21 cellular contexts compared by ENCODE assay signal in the genomic region with DNA sequence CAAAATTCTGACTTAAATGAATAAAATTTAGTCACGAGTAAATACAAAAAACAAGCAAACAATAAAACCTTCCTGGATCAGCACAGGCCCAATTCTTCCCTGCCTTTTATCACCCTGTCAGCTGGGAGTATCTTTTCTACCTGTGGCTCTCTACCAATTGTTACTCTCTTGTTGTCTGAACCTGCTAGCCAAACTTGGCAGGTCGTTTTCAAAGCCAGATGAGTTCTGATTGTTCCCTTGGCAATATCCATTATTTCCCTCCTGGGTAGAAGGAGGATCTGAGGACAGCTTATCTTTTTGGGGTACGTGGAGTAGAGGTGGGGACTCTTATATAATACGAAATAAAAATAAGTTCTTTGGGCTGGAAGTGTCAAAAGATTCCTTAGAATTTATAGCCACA. TPM values are rescaled to one million over a fixed set of nuclear protein-coding genes. Genes with fewer than 3 reads are reported as not detected.
DNase-seq lines count a peak whose midpoint lies in the region; ATAC-seq and TF ChIP-seq lines count a peak whose summit lies in the region.
"Had no signal": no experiment of that assay in that cellular context is flagged by ENCODE, and none has a peak within 500 bp of the region (broad histone marks: within the 10 kb centered on the region; RNA-seq: fewer than 3 reads in every experiment).

No MANE protein-coding gene starts in this region.

- intact Hi-C loops in Right ventricle myocardium inferior (cut with DNase I): no loop called here
- intact Hi-C loops in ascending aorta (cut with DNase I): no loop called here
- intact Hi-C loops in activated CD4-positive, alpha-beta T cell treated with anti-CD3 and anti-CD28 coated beads for 36 hours (cut with DNase I, micrococcal nuclease): no loop called here

- POLR2A ChIA-PET in activated CD4-positive, alpha-beta T cell treated with anti-CD3 and anti-CD28 coated beads for 36 hours (lab: Charles Lee): no interaction called here

- no peak overlapping the region for H3K23ac ChIP-seq in mesenchymal stem cell (ENCODE audit: low read length in 2 of 2)

- H3K27me3 Mint-ChIP-seq in endodermal cell (ENCODE audit: insufficient read depth): no peaks in the 10 kb centered on the region
- H3K27me3 Mint-ChIP-seq in activated CD4-positive, alpha-beta T cell treated with anti-CD3 and anti-CD28 coated beads for 36 hours: no peaks in the 10 kb centered on the region
- H3K27me3 Mint-ChIP-seq: B cell had no signal

- H2BK120ac ChIP-seq in mesenchymal stem cell (ENCODE audit: low read depth, low read length): no peak overlapping the region

- H3K4me1 Mint-ChIP-seq in endodermal cell: peaks cover 64% of the 10 kb centered on the region
- H3K4me1 Mint-ChIP-seq in activated CD4-positive, alpha-beta T cell treated with anti-CD3 and anti-CD28 coated beads for 36 hours: peaks cover 8% of the 10 kb centered on the region
- H3K4me1 Mint-ChIP-seq: B cell, CD14-positive monocyte, GM23338 had no signal

- H2AK5ac ChIP-seq in mesenchymal stem cell (ENCODE audit: low read length, severe bottlenecking): no peak overlapping the region

- H3K4ac ChIP-seq in mesenchymal stem cell (ENCODE audit: low read depth in 1 of 2, low read length in 2 of 2): no peak overlapping the region

- peaks cover 35% of the 10 kb centered on the region for H3K36me3 Mint-ChIP-seq in endodermal cell (ENCODE audit: low read depth)
- peaks cover 41% of the 10 kb centered on the region for H3K36me3 Mint-ChIP-seq in activated CD4-positive, alpha-beta T cell treated with anti-CD3 and anti-CD28 coated beads for 36 hours (ENCODE audit: low read depth)

- H2BK5ac ChIP-seq in mesenchymal stem cell (ENCODE audit: low read depth, low read length, poor library complexity, severe bottlenecking): no peak overlapping the region

- no peak overlapping the region for H3K4me2 ChIP-seq in mesenchymal stem cell (ENCODE audit: low read length, poor library complexity, severe bottlenecking)
- H3K4me2 ChIP-seq: GM23338 had no signal

- no peak overlapping the region for H3K4me3 ChIP-seq in right atrium auricular region
- H3K4me3 ChIP-seq in ascending aorta: no peak overlapping the region
- no peak overlapping the region for H3K4me3 ChIP-seq in endodermal cell (ENCODE audit: low read length)
- H3K4me3 ChIP-seq in thoracic aorta: no peak overlapping the region
- no peak overlapping the region for H3K4me3 ChIP-seq in mesenchymal stem cell (ENCODE audit: insufficient read depth in 1 of 2, low read depth in 1 of 2, low read length in 2 of 2)
- H3K4me3 ChIP-seq: GM23338, HAP-1 had no signal

- no peak overlapping the region for H2BK15ac ChIP-seq in mesenchymal stem cell (ENCODE audit: low read depth, poor library complexity, severe bottlenecking)

- TF ChIP-seq CTCF in right atrium auricular region (IDR thresholded peaks at IDR 0.05): no peak
- TF ChIP-seq CTCF in ascending aorta (IDR thresholded peaks at IDR 0.05): no peak
- no peak for TF ChIP-seq CTCF in endodermal cell (conservative IDR thresholded peaks at IDR 0.05)
- TF ChIP-seq CTCF in thoracic aorta (IDR thresholded peaks at IDR 0.05): no peak

- 42 to 79% methylated on average over 2 to 4 of the region's 4 CpGs for WGBS in endodermal cell (ENCODE audit: insufficient coverage in 1 of 2, insufficient read length in 1 of 2), 2 experiments
- WGBS in mesenchymal stem cell: 76% methylated on average over 4 of the region's 4 CpGs

- H3K27ac ChIP-seq in right atrium auricular region: peak overlapping the region in 1 of 2 donors; percentile 2
- peak overlapping the region; percentile 69 to 84 for H3K27ac ChIP-seq in ascending aorta
- H3K27ac ChIP-seq in endodermal cell (ENCODE audit: low read depth, low read length): no peak overlapping the region
- H3K27ac ChIP-seq in thoracic aorta: peak overlapping the region; percentile 7 to 75
- H3K27ac ChIP-seq in mesenchymal stem cell (ENCODE audit: low read length, poor library complexity, severe bottlenecking): no peak overlapping the region
- H3K27ac ChIP-seq: HL-60, RWPE1 had no signal

- H3K27me3 ChIP-seq in right atrium auricular region: no peaks in the 10 kb centered on the region
- H3K27me3 ChIP-seq in ascending aorta: no peaks in the 10 kb centered on the region
- no peaks in the 10 kb centered on the region for H3K27me3 ChIP-seq in endodermal cell (ENCODE audit: control insufficient read depth, insufficient read depth, low read length, poor library complexity, severe bottlenecking)
- no peaks in the 10 kb centered on the region for H3K27me3 ChIP-seq in thoracic aorta (replicated peaks; ENCODE audit: insufficient read depth)
- H3K27me3 ChIP-seq in mesenchymal stem cell (ENCODE audit: control insufficient read depth in 1 of 2, insufficient read depth in 1 of 2, low read length in 2 of 2): no peaks in the 10 kb centered on the region

- H3K18ac ChIP-seq in mesenchymal stem cell (ENCODE audit: low read depth in 1 of 2, low read length in 2 of 2): no peak overlapping the region

- CTCF ChIA-PET in activated CD4-positive, alpha-beta T cell treated with anti-CD3 and anti-CD28 coated beads for 36 hours (lab: Charles Lee): interaction anchor here (1.2 to 4.1 kb wide), 4 partner anchors 14 to 445 kb away, joined by 3 to 27 read pairs (median 12); no protein-coding TSS in a partner anchor

- no peak overlapping the region for H4K8ac ChIP-seq in mesenchymal stem cell (ENCODE audit: low read length)

- no peak overlapping the region for H3K14ac ChIP-seq in mesenchymal stem cell (ENCODE audit: low read length in 2 of 2)

- H3K79me1 ChIP-seq in mesenchymal stem cell (replicated peaks; ENCODE audit: low read length, poor library complexity, severe bottlenecking): no peaks in the 10 kb centered on the region

- peak; percentile 29 for ATAC-seq in Right ventricle myocardium inferior
- ATAC-seq in thoracic aorta (ENCODE audit: insufficient number of reproducible peaks, low FRiP score, low read depth): no peak
- no peak for ATAC-seq in activated CD4-positive, alpha-beta T cell treated with anti-CD3 and anti-CD28 coated beads for 36 hours
- ATAC-seq: GM23338 had no signal

- H3K9me3 ChIP-seq in right atrium auricular region: no peaks in the 10 kb centered on the region
- no peaks in the 10 kb centered on the region for H3K9me3 ChIP-seq in ascending aorta
- no peaks in the 10 kb centered on the region for H3K9me3 ChIP-seq in endodermal cell (ENCODE audit: control insufficient read depth, low read length)
- no peaks in the 10 kb centered on the region for H3K9me3 ChIP-seq in thoracic aorta
- H3K9me3 ChIP-seq in mesenchymal stem cell (ENCODE audit: control insufficient read depth, low read length): no peaks in the 10 kb centered on the region
- H3K9me3 ChIP-seq: HAP-1 had no signal

- peaks cover 0 to 29% of the 10 kb centered on the region in 2 donors for H3K4me1 ChIP-seq in right atrium auricular region
- H3K4me1 ChIP-seq in ascending aorta: peaks cover 9 to 37% of the 10 kb centered on the region in 2 donors
- H3K4me1 ChIP-seq in endodermal cell (ENCODE audit: control insufficient read depth, insufficient read depth, low read length): peaks cover 26% of the 10 kb centered on the region
- H3K4me1 ChIP-seq in thoracic aorta (ENCODE audit: control insufficient read depth in 1 of 2, low read depth in 2 of 2): peaks cover 22 to 71% of the 10 kb centered on the region in 2 donors
- no peaks in the 10 kb centered on the region for H3K4me1 ChIP-seq in mesenchymal stem cell (ENCODE audit: control insufficient read depth, insufficient read depth, low read depth, low read length)
- H3K4me1 ChIP-seq: HAP-1 had no signal

- H3K9me3 Mint-ChIP-seq in endodermal cell: no peaks in the 10 kb centered on the region
- H3K9me3 Mint-ChIP-seq in activated CD4-positive, alpha-beta T cell treated with anti-CD3 and anti-CD28 coated beads for 36 hours (ENCODE audit: low read depth): no peaks in the 10 kb centered on the region
- H3K9me3 Mint-ChIP-seq: CD14-positive monocyte, GM23338 had no signal

- H3K27ac Mint-ChIP-seq in endodermal cell: peak overlapping the region; percentile 65
- no peak overlapping the region for H3K27ac Mint-ChIP-seq in activated CD4-positive, alpha-beta T cell treated with anti-CD3 and anti-CD28 coated beads for 36 hours
- H3K27ac Mint-ChIP-seq: B cell, CD14-positive monocyte, GM23338 had no signal

- peaks cover 54% of the 10 kb centered on the region for H3K36me3 ChIP-seq in right atrium auricular region
- H3K36me3 ChIP-seq in ascending aorta: peaks cover 45 to 53% of the 10 kb centered on the region in 2 donors
- H3K36me3 ChIP-seq in endodermal cell (ENCODE audit: control insufficient read depth, insufficient read depth, low read length): peaks cover 40% of the 10 kb centered on the region
- peaks cover 29% of the 10 kb centered on the region for H3K36me3 ChIP-seq in thoracic aorta
- H3K36me3 ChIP-seq in mesenchymal stem cell (ENCODE audit: control insufficient read depth in 1 of 2, insufficient read depth in 2 of 2, low read depth in 1 of 2, low read length in 2 of 2): peaks cover 22 to 87% of the 10 kb centered on the region in 2 experiments
- H3K36me3 ChIP-seq: HAP-1 had no signal

- H4K91ac ChIP-seq in mesenchymal stem cell (ENCODE audit: low read length): no peak overlapping the region

- no peak overlapping the region for H3K9ac ChIP-seq in endodermal cell (ENCODE audit: extremely low read depth, low read length, poor library complexity, severe bottlenecking)
- H3K9ac ChIP-seq in mesenchymal stem cell (ENCODE audit: low read length): no peak overlapping the region

- DNase-seq in Right ventricle myocardium inferior (ENCODE audit: missing footprints) (no peak), right atrium auricular region (ENCODE audit: low spot score) (no peak), ascending aorta (ENCODE audit: low spot score in 2 of 2) (no peak), endodermal cell (peak; percentile 72), thoracic aorta (ENCODE audit: low spot score) (no peak), mesenchymal stem cell (no peak), foreskin melanocyte (no peak)
- no peak for DNase-seq in activated CD4-positive, alpha-beta T cell treated with anti-CD3 and anti-CD28 coated beads for 36 hours
- DNase-seq: GDM1; KG1; NCI-H1092 treated with DMSO at 0.1 percent for 48 hours; NCI-H1436 treated with DMSO at 0.1 percent for 48 hours; NCI-H1930; NCI-H510A; NK-92 treated with Interleukin-12 subunit alpha and Interleukin-12 subunit beta, amount 100 ng/mL, for 24 hours had no signal

- H3K4me3 Mint-ChIP-seq in endodermal cell: peak overlapping the region; percentile 24
- H3K4me3 Mint-ChIP-seq in activated CD4-positive, alpha-beta T cell treated with anti-CD3 and anti-CD28 coated beads for 36 hours: no peak overlapping the region
- H3K4me3 Mint-ChIP-seq: B cell, CD14-positive monocyte, GM23338 had no signal

- no peak overlapping the region for H2AFZ ChIP-seq in mesenchymal stem cell (ENCODE audit: low read depth, low read length)
- H2AFZ ChIP-seq: GM23338 had no signal

- H2BK12ac ChIP-seq in mesenchymal stem cell (ENCODE audit: low read length in 2 of 2): no peak overlapping the region

RNA-seq across cellular contexts. Expression of gene SNX19, which starts 40.2 kb away (rescaled TPM):
- total RNA-seq in Right ventricle myocardium inferior (54.9 TPM), right atrium auricular region (10 to 100 TPM; 66.9 to 85.1 TPM), ascending aorta (137 TPM), endodermal cell (10 to 100 TPM; 32.3 to 37.5 TPM), thoracic aorta (100 to 1,000 TPM; 102 to 126 TPM)
- polyA plus RNA-seq in endodermal cell (2013, experiment 1 of 2): 30.3 TPM
- 23.8 TPM for polyA plus RNA-seq in endodermal cell (2013, experiment 2 of 2)
- 31.9 TPM for polyA plus RNA-seq in mesenchymal stem cell (2013, experiment 1 of 2)
- 32.2 TPM for polyA plus RNA-seq in mesenchymal stem cell (2013, experiment 2 of 2)
- total RNA-seq in activated CD4-positive, alpha-beta T cell treated with anti-CD3 and anti-CD28 coated beads for 36 hours: 10 to 100 TPM; 22.7 to 29.5 TPM

Comparison
In these comparisons a context has a peak if more than half of its experiments do, and no peak if none do; other contexts are left out.
1. H3K27ac ChIP-seq: peak in ascending aorta (2 of 2) and thoracic aorta (2 of 2); none in endodermal cell (single experiment) and mesenchymal stem cell (single experiment).